ENCODE assay signal across 1 cellular context in genomic region chr1:156706647-156707008, GRCh38.
TF ChIP-seq lines count a peak whose summit lies in the region.

No MANE protein-coding gene starts in this region.

TF ChIP-seq in endothelial cell of umbilical vein, 7 proteins besides CTCF, POLR2A, EP300 and RAD21 (continued from another document):
- TF ChIP-seq FOS (IDR thresholded peaks at IDR 0.05; ENCODE audit: borderline replicate concordance, insufficient read depth, low read length) (no peak), EZH2 (IDR thresholded peaks at IDR 0.05; ENCODE audit: borderline replicate concordance, low read depth, low read length, severe bottlenecking) (no peak)
